8 cellular contexts compared by ENCODE assay signal in genomic region chr17:81735181-81736102, GRCh38. TPM values are rescaled to one million over a fixed set of nuclear protein-coding genes. Genes with fewer than 3 reads are reported as not detected.
DNase-seq lines count a peak whose midpoint lies in the region; ATAC-seq, FAIRE-seq and TF ChIP-seq lines count a peak whose summit lies in the region.

No MANE protein-coding gene starts in this region.

- peak overlapping the region; percentile 82 for H3K4me2 ChIP-seq in GM12878 (ENCODE audit: control insufficient read depth, insufficient read depth)

- POLR2A ChIA-PET in GM12878 (lab: Charles Lee) = interaction anchor here (0.5 to 1.5 kb wide), 8 partner anchors 13 to 232 kb away, joined by 3 to 7 read pairs (median 4); partner anchors contain the start of genes ANAPC11 and MCRIP1

- FAIRE-seq in GM12878 (lab: Jason Lieb, UNC) = peak; percentile 13

- no peaks in the 10 kb centered on the region for H3K36me3 Mint-ChIP-seq in activated T-cell treated with anti-CD3 and anti-CD28 coated beads, Interleukin-2, amount 50 U/mL, for 72 hours (ENCODE audit: insufficient read depth in 2 of 2)

- H3K27me3 Mint-ChIP-seq in activated T-cell treated with anti-CD3 and anti-CD28 coated beads, Interleukin-2, amount 50 U/mL, for 72 hours (ENCODE audit: low read depth) = peaks cover 32% of the 10 kb centered on the region

- TF ChIP-seq EP300 in GM12878 (IDR thresholded peaks at IDR 0.05; ENCODE audit: borderline replicate concordance in 1 of 2, control insufficient read depth in 1 of 2, low read depth in 2 of 2, low read length in 2 of 2) = peak in 1 of 2 experiments; percentile 10; a peak in 1 of 4 replicates

- no peak overlapping the region for H3K27ac ChIP-seq in GM12878 (ENCODE audit: control insufficient read depth, insufficient read depth)

- H3K4me3 ChIP-seq in GM12878 = peak overlapping the region; percentile 55; the same call in 1 of the 2 replicates

- peak overlapping the region; percentile 81 for H2AFZ ChIP-seq in GM12878 (ENCODE audit: control insufficient read depth, low read depth, low read length)

- no peak overlapping the region for H3K9ac ChIP-seq in GM12878 (ENCODE audit: control insufficient read depth, insufficient read depth, low read length)

- no peak for DNase-seq in activated T-cell treated with anti-CD3 and anti-CD28 coated beads, Interleukin-2, amount 50 U/mL, for 72 hours
- DNase-seq in activated T-cell treated with anti-CD3 and anti-CD28 coated beads, Interleukin-2, amount 50 U/mL, for 48 hours = no peak
- DNase-seq in NCI-H1694 (lab: John Stamatoyannopoulos, UW) (peak; percentile 72), GM12878 (ENCODE audit: low read depth, low spot score) (peak; percentile 26), myocyte (ENCODE audit: low read depth) (peak; percentile 50)
- DNase-seq in stimulated activated CD4-positive, alpha-beta T cell treated with anti-CD3 and anti-CD28 coated beads, Interleukin-2, amount 100 ng/mL, for 24 hours = no peak

- no peaks in the 10 kb centered on the region for H3K36me3 ChIP-seq in GM12878 (ENCODE audit: control insufficient read depth in 2 of 2, insufficient read depth in 2 of 2, low read length in 1 of 2)

- peaks cover 14% of the 10 kb centered on the region for H3K4me1 Mint-ChIP-seq in activated T-cell treated with anti-CD3 and anti-CD28 coated beads, Interleukin-2, amount 50 U/mL, for 72 hours (ENCODE audit: low read depth)

- CTCF ChIA-PET in GM12878 (lab: Yijun Ruan, JAX) = interaction anchor here (0.9 to 3.1 kb wide), 11 partner anchors 8 to 286 kb away, joined by 3 to 12 read pairs (median 5); partner anchors contain the start of genes CENPX, LRRC45 and MCRIP1

- H3K9me3 ChIP-seq in GM12878 (replicated peaks; ENCODE audit: control insufficient read depth, insufficient read depth, low read length) = no peaks in the 10 kb centered on the region

- no peaks in the 10 kb centered on the region for H4K20me1 ChIP-seq in GM12878 (ENCODE audit: control insufficient read depth, insufficient read depth)

- no TSS peak for BruUV-seq in GM12878 (replicated peaks; lab: Mats Ljungman, UMichigan)

- 11% methylated on average over 34 of the region's 35 CpGs for WGBS in GM12878 (ENCODE audit: insufficient coverage, insufficient replicate concordance, low lambda C conversion rate, missing lambda C conversion rate)

- SMC1A ChIA-PET in GM12878 (lab: Charles Lee; ENCODE audit: uncharacterized antibody, unreplicated experiment) = interaction anchor here (0.6 to 1.7 kb wide), 5 partner anchors 13 to 287 kb away, joined by 3 to 5 read pairs (median 4); partner anchors contain the start of genes CENPX and LRRC45

- peaks cover 4% of the 10 kb centered on the region; the same call in 1 of the 2 replicates for H3K4me1 ChIP-seq in GM12878 (ENCODE audit: control insufficient read depth, insufficient read depth, low read length)

- in situ Hi-C loops in GM12878 (cut with MboI) = no loop called here

- no peaks in the 10 kb centered on the region for H3K9me3 Mint-ChIP-seq in activated T-cell treated with anti-CD3 and anti-CD28 coated beads, Interleukin-2, amount 50 U/mL, for 72 hours

- peaks cover 0 to 2% of the 10 kb centered on the region in 2 experiments; a peak in 1 of 4 replicates for H3K27me3 ChIP-seq in GM12878 (replicated peaks in 1 of 2; ENCODE audit: control insufficient read depth in 2 of 2, insufficient read depth in 2 of 2, low read length in 1 of 2)

- peak overlapping the region; percentile 63 to 71 for H3K4me3 Mint-ChIP-seq in activated T-cell treated with anti-CD3 and anti-CD28 coated beads, Interleukin-2, amount 50 U/mL, for 72 hours

- TF ChIP-seq CTCF in GM12878 (IDR thresholded peaks at IDR 0.05 in 2 of 3, conservative IDR thresholded peaks at IDR 0.05 in 1 of 3; ENCODE audit: control insufficient read depth in 2 of 3, extremely low read depth in 1 of 3, insufficient read depth in 1 of 3, low read depth in 3 of 3, low read length in 3 of 3) = no peak

- peak; percentile 10 to 30 for ATAC-seq in activated T-cell treated with anti-CD3 and anti-CD28 coated beads, Interleukin-2, amount 50 U/mL, for 72 hours (replicated peaks in 1 of 2)
- ATAC-seq in GM12878 (peak; percentile 70), HG03139 (IDR thresholded peaks at IDR 0.05; ENCODE audit: unreplicated experiment) (no peak), HG02678 (IDR thresholded peaks at IDR 0.05; ENCODE audit: unreplicated experiment) (no peak)

- no peak for TF ChIP-seq POLR2A in GM12878 (IDR thresholded peaks at IDR 0.05; ENCODE audit: low read depth, low read length)

- no peak overlapping the region for H3K27ac Mint-ChIP-seq in activated T-cell treated with anti-CD3 and anti-CD28 coated beads, Interleukin-2, amount 50 U/mL, for 72 hours

- intact Hi-C loops in GM12878 (cut with micrococcal nuclease; ENCODE audit: unreplicated experiment) = no loop called here

- H3K79me2 ChIP-seq in GM12878 (ENCODE audit: control insufficient read depth, insufficient read depth, low read length) = no peaks in the 10 kb centered on the region

- RAD21 ChIA-PET in GM12878 (lab: Charles Lee; ENCODE audit: unreplicated experiment) = interaction anchor here (1.1 to 1.2 kb wide), 3 partner anchors 33 to 126 kb away, joined by 3 to 6 read pairs (median 3); partner anchors contain the start of gene MCRIP1

- TF ChIP-seq RAD21 in GM12878 (IDR thresholded peaks at IDR 0.05; ENCODE audit: insufficient read depth, low read depth, low read length) = no peak

RNA-seq across cellular contexts. Expression of gene SLC25A10, which starts 23.4 kb away (rescaled TPM):
- total RNA-seq in activated T-cell treated with anti-CD3 and anti-CD28 coated beads, Interleukin-2, amount 50 U/mL, for 72 hours = 10 to 100 TPM in 1 of 2 donors, 1 to 10 TPM in 1; 9.2 to 11.3 TPM
- 9.2 and 29.9 TPM in 2 replicates for total RNA-seq in GM12878 (2013; cell fraction: nucleolus; rRNA removed)
- total RNA-seq in GM12878 (2014; rRNA removed) (50.1 and 52.6 TPM in 2 replicates), GM12878 (2014; rRNA removed; fragmentation: Illumina TruSeq; extraction: Trizol) (9.3 and 11.6 TPM in 2 replicates), GM12878 (2021) (38.5 and 41.7 TPM in 2 replicates), myocyte (11.1 and 19.4 TPM in 2 replicates)
- 4.1 TPM for polyA plus RNA-seq in GM12878 (2011; ENCODE audit: low read depth)
- polyA plus RNA-seq in GM12878 (2011; rRNA removed) (2.7 and 10.2 TPM in 2 replicates), GM12878 (2014; fragmentation: Illumina TruSeq; extraction: Trizol) (1.1 and 11.6 TPM in 2 replicates), GM12878 (2014; fragmentation: Nextera tagmentation; extraction: Ambion mirVana) (1 to 10 TPM in 1 of 2 experiments, under 1 TPM in 1; 0.11 to 1.4 TPM), GM12878 (2014; rRNA removed) (33.0 and 43.1 TPM in 2 replicates), GM12878 (2016; fragmentation: Nextera tagmentation; extraction: Ambion mirVana) (10 to 100 TPM; 68.6 to 72.7 TPM)
- 18.6 and 24.8 TPM in 2 replicates for polyA plus RNA-seq in GM12878 (2011; cell fraction: cytosol; rRNA removed)
- polyA plus RNA-seq in GM12878 (2011; cell fraction: nucleus; rRNA removed) = 34.2 and 50.1 TPM in 2 replicates
- polyA plus RNA-seq in GM12878 (2012) = 12.3 and 12.9 TPM in 2 replicates
- polyA minus RNA-seq in GM12878 (2011; rRNA and poly(A)+ RNA removed) = 4.9 and 12.2 TPM in 2 replicates
- 3.6 and 6.1 TPM in 2 replicates for polyA minus RNA-seq in GM12878 (2011; cell fraction: cytosol; rRNA and poly(A)+ RNA removed)
- 6.2 and 15.2 TPM in 2 replicates for polyA minus RNA-seq in GM12878 (2011; cell fraction: nucleus; rRNA and poly(A)+ RNA removed)
- 6.7 TPM for polyA plus RNA-seq in myocyte (2012)

RNA-seq across cellular contexts. Expression of gene MRPL12, which starts 32.3 kb away (rescaled TPM):
- total RNA-seq in activated T-cell treated with anti-CD3 and anti-CD28 coated beads, Interleukin-2, amount 50 U/mL, for 72 hours = 10 to 100 TPM; 49.1 to 64.7 TPM
- 8.8 and 10.1 TPM in 2 replicates for total RNA-seq in GM12878 (2013; cell fraction: nucleolus; rRNA removed)
- total RNA-seq in GM12878 (2014; rRNA removed) = 115 and 157 TPM in 2 replicates
- total RNA-seq in GM12878 (2014; rRNA removed; fragmentation: Illumina TruSeq; extraction: Trizol) = 37.5 and 42.7 TPM in 2 replicates
- total RNA-seq in GM12878 (2021) = 163 and 169 TPM in 2 replicates
- polyA plus RNA-seq in GM12878 (2011; ENCODE audit: low read depth) = 20.7 TPM
- 50.4 and 77.8 TPM in 2 replicates for polyA plus RNA-seq in GM12878 (2011; rRNA removed)
- polyA plus RNA-seq in GM12878 (2011; cell fraction: cytosol; rRNA removed) = 118 and 173 TPM in 2 replicates
- polyA plus RNA-seq in GM12878 (2011; cell fraction: nucleus; rRNA removed) = 63.4 and 87.9 TPM in 2 replicates
- polyA plus RNA-seq in GM12878 (2012) = 61.5 and 76.2 TPM in 2 replicates
- 28.4 and 67.3 TPM in 2 replicates for polyA plus RNA-seq in GM12878 (2014; fragmentation: Illumina TruSeq; extraction: Trizol)
- 1 to 10 TPM; 1.3 to 4.5 TPM for polyA plus RNA-seq in GM12878 (2014; fragmentation: Nextera tagmentation; extraction: Ambion mirVana)
- polyA plus RNA-seq in GM12878 (2014; rRNA removed) = 269 and 299 TPM in 2 replicates
- polyA plus RNA-seq in GM12878 (2016; fragmentation: Nextera tagmentation; extraction: Ambion mirVana) = 100 to 1,000 TPM; 235 to 247 TPM
- 25.1 and 41.4 TPM in 2 replicates for polyA minus RNA-seq in GM12878 (2011; rRNA and poly(A)+ RNA removed)
- polyA minus RNA-seq in GM12878 (2011; cell fraction: cytosol; rRNA and poly(A)+ RNA removed) = 26.9 and 29.7 TPM in 2 replicates
- 6.0 and 18.1 TPM in 2 replicates for polyA minus RNA-seq in GM12878 (2011; cell fraction: nucleus; rRNA and poly(A)+ RNA removed)
- total RNA-seq in myocyte = 16.2 and 26.6 TPM in 2 replicates
- polyA plus RNA-seq in myocyte (2012) = 77.2 TPM

RNA-seq across cellular contexts. Expression of gene HGS, which starts 51.6 kb away (rescaled TPM):
- 10 to 100 TPM; 95.5 to 96.0 TPM for total RNA-seq in activated T-cell treated with anti-CD3 and anti-CD28 coated beads, Interleukin-2, amount 50 U/mL, for 72 hours
- total RNA-seq in GM12878 (2013; cell fraction: nucleolus; rRNA removed) = 118 and 143 TPM in 2 replicates
- total RNA-seq in GM12878 (2014; rRNA removed) = 41.4 and 59.5 TPM in 2 replicates
- 23.2 and 29.3 TPM in 2 replicates for total RNA-seq in GM12878 (2014; rRNA removed; fragmentation: Illumina TruSeq; extraction: Trizol)
- total RNA-seq in GM12878 (2021) = 58.0 and 85.6 TPM in 2 replicates
- 26.6 TPM for polyA plus RNA-seq in GM12878 (2011; ENCODE audit: low read depth)
- 23.5 and 40.1 TPM in 2 replicates for polyA plus RNA-seq in GM12878 (2011; rRNA removed)
- polyA plus RNA-seq in GM12878 (2011; cell fraction: cytosol; rRNA removed) = 34.2 and 50.9 TPM in 2 replicates
- polyA plus RNA-seq in GM12878 (2011; cell fraction: nucleus; rRNA removed) = 518 and 543 TPM in 2 replicates
- polyA plus RNA-seq in GM12878 (2012) = 54.1 and 64.4 TPM in 2 replicates
- polyA plus RNA-seq in GM12878 (2014; fragmentation: Illumina TruSeq; extraction: Trizol) = 29.2 and 51.0 TPM in 2 replicates
- 1 to 10 TPM; 2.2 to 3.7 TPM for polyA plus RNA-seq in GM12878 (2014; fragmentation: Nextera tagmentation; extraction: Ambion mirVana)
- 75.4 and 94.8 TPM in 2 replicates for polyA plus RNA-seq in GM12878 (2014; rRNA removed)
- 10 to 100 TPM; 59.9 to 69.3 TPM for polyA plus RNA-seq in GM12878 (2016; fragmentation: Nextera tagmentation; extraction: Ambion mirVana)
- 42.9 and 44.6 TPM in 2 replicates for polyA minus RNA-seq in GM12878 (2011; rRNA and poly(A)+ RNA removed)
- polyA minus RNA-seq in GM12878 (2011; cell fraction: cytosol; rRNA and poly(A)+ RNA removed) = 22.3 and 29.3 TPM in 2 replicates
- polyA minus RNA-seq in GM12878 (2011; cell fraction: nucleus; rRNA and poly(A)+ RNA removed) = 49.6 and 81.2 TPM in 2 replicates
- 101 and 123 TPM in 2 replicates for total RNA-seq in myocyte
- 94.5 TPM for polyA plus RNA-seq in myocyte (2012)

RNA-seq across cellular contexts. Expression of gene ARL16, which starts 51.8 kb away (rescaled TPM):
- total RNA-seq in activated T-cell treated with anti-CD3 and anti-CD28 coated beads, Interleukin-2, amount 50 U/mL, for 72 hours = 10 to 100 TPM; 33.0 to 45.3 TPM
- 16.5 and 20.3 TPM in 2 replicates for total RNA-seq in GM12878 (2013; cell fraction: nucleolus; rRNA removed)
- total RNA-seq in GM12878 (2014; rRNA removed) = 41.9 and 42.1 TPM in 2 replicates
- 21.0 and 22.1 TPM in 2 replicates for total RNA-seq in GM12878 (2014; rRNA removed; fragmentation: Illumina TruSeq; extraction: Trizol)
- total RNA-seq in GM12878 (2021) = 18.6 and 25.6 TPM in 2 replicates
- polyA plus RNA-seq in GM12878 (2011; ENCODE audit: low read depth) = 29.5 TPM
- 26.8 and 34.3 TPM in 2 replicates for polyA plus RNA-seq in GM12878 (2011; rRNA removed)
- polyA plus RNA-seq in GM12878 (2011; cell fraction: cytosol; rRNA removed) = 45.5 and 56.7 TPM in 2 replicates
- polyA plus RNA-seq in GM12878 (2011; cell fraction: nucleus; rRNA removed) = 15.8 and 23.1 TPM in 2 replicates
- polyA plus RNA-seq in GM12878 (2012) = 24.6 and 26.5 TPM in 2 replicates
- 15.9 and 27.4 TPM in 2 replicates for polyA plus RNA-seq in GM12878 (2014; fragmentation: Illumina TruSeq; extraction: Trizol)
- polyA plus RNA-seq in GM12878 (2014; fragmentation: Nextera tagmentation; extraction: Ambion mirVana) = 10 to 100 TPM in 1 of 2 experiments, 1 to 10 TPM in 1; 4.7 to 20.8 TPM
- polyA plus RNA-seq in GM12878 (2014; rRNA removed) = 43.6 and 44.5 TPM in 2 replicates
- polyA plus RNA-seq in GM12878 (2016; fragmentation: Nextera tagmentation; extraction: Ambion mirVana) = 10 to 100 TPM; 46.5 to 47.6 TPM
- 12.5 and 18.9 TPM in 2 replicates for polyA minus RNA-seq in GM12878 (2011; rRNA and poly(A)+ RNA removed)
- polyA minus RNA-seq in GM12878 (2011; cell fraction: cytosol; rRNA and poly(A)+ RNA removed) = 5.9 and 7.2 TPM in 2 replicates
- 6.4 and 10.4 TPM in 2 replicates for polyA minus RNA-seq in GM12878 (2011; cell fraction: nucleus; rRNA and poly(A)+ RNA removed)
- total RNA-seq in myocyte = 29.4 and 38.5 TPM in 2 replicates
- 46.5 TPM for polyA plus RNA-seq in myocyte (2012)

Comparison
In these comparisons a context has a peak if more than half of its experiments do, and no peak if none do; other contexts are left out.
1. ATAC-seq: peak in activated T-cell treated with anti-CD3 and anti-CD28 coated beads, Interleukin-2, amount 50 U/mL, for 72 hours (2 of 2) and GM12878 (single experiment); none in HG03139 (single experiment) and HG02678 (single experiment).
2. DNase-seq: peak in NCI-H1694 (single experiment), GM12878 (single experiment) and myocyte (single experiment); none in activated T-cell treated with anti-CD3 and anti-CD28 coated beads, Interleukin-2, amount 50 U/mL, for 72 hours (0 of 2), activated T-cell treated with anti-CD3 and anti-CD28 coated beads, Interleukin-2, amount 50 U/mL, for 48 hours (0 of 2) and stimulated activated CD4-positive, alpha-beta T cell treated with anti-CD3 and anti-CD28 coated beads, Interleukin-2, amount 100 ng/mL, for 24 hours (0 of 2).